Comparison of ENCODE assay signal across 10 cellular contexts in genomic region chr2:100752628-100753333, GRCh38.
DNase-seq lines count a peak whose midpoint lies in the region; ATAC-seq and TF ChIP-seq lines count a peak whose summit lies in the region.
"Had no signal": no experiment of that assay in that cellular context is flagged by ENCODE, and none has a peak within 500 bp of the region (broad histone marks: within the 10 kb centered on the region; RNA-seq: fewer than 3 reads in every experiment).

No MANE protein-coding gene starts in this region.

- DNase-seq in activated CD4-positive, CD25-positive, alpha-beta regulatory T cell treated with anti-CD3 and anti-CD28 coated beads, Interleukin-2, amount 50 U/mL, for 72 hours = no peak
- DNase-seq in SK-MEL-5 (ENCODE audit: low read depth, low spot score) = peak; percentile 89
- peak; percentile 89 to 95 for DNase-seq in foreskin keratinocyte
- DNase-seq in stimulated activated effector memory CD8-positive, alpha-beta T cell treated with anti-CD3 and anti-CD28 coated beads, Interleukin-12 subunit alpha, Interleukin-12 subunit beta, amount 100 ng/mL, for 72 hours (ENCODE audit: low spot score in 2 of 2) = no peak
- DNase-seq in colonic mucosa = no peak
- DNase-seq: RPMI8226 had no signal

- H3K27ac ChIP-seq in foreskin keratinocyte (peak overlapping the region; percentile 68), colonic mucosa (no peak overlapping the region)

- peaks cover 7% of the 10 kb centered on the region for H3K4me1 Mint-ChIP-seq in stimulated activated effector memory CD8-positive, alpha-beta T cell treated with anti-CD3 and anti-CD28 coated beads, Interleukin-12 subunit alpha, Interleukin-12 subunit beta, amount 100 ng/mL, for 72 hours
- H3K4me1 Mint-ChIP-seq: IgD-negative memory B cell had no signal

- peaks cover 5% of the 10 kb centered on the region for H3K36me3 Mint-ChIP-seq in stimulated activated effector memory CD8-positive, alpha-beta T cell treated with anti-CD3 and anti-CD28 coated beads, Interleukin-12 subunit alpha, Interleukin-12 subunit beta, amount 100 ng/mL, for 72 hours
- H3K36me3 Mint-ChIP-seq: IgD-negative memory B cell had no signal

- no peak overlapping the region for H3K4me3 Mint-ChIP-seq in stimulated activated effector memory CD8-positive, alpha-beta T cell treated with anti-CD3 and anti-CD28 coated beads, Interleukin-12 subunit alpha, Interleukin-12 subunit beta, amount 100 ng/mL, for 72 hours
- H3K4me3 Mint-ChIP-seq: IgD-negative memory B cell had no signal

- H3K9me3 ChIP-seq in colonic mucosa = no peaks in the 10 kb centered on the region

- H3K4me1 ChIP-seq in foreskin keratinocyte (peaks cover 28% of the 10 kb centered on the region), colonic mucosa (no peaks in the 10 kb centered on the region)

- TF ChIP-seq CTCF in foreskin keratinocyte (conservative IDR thresholded peaks at IDR 0.05) (no peak), colonic mucosa (IDR thresholded peaks at IDR 0.05) (no peak)

- intact Hi-C loops in colonic mucosa (cut with DNase I) = no loop called here

- no peaks in the 10 kb centered on the region for H3K36me3 ChIP-seq in colonic mucosa

- no peak overlapping the region for H3K9ac ChIP-seq in colonic mucosa (ENCODE audit: low read depth in 2 of 2, low read length in 2 of 2)

- H3K4me3 ChIP-seq in colonic mucosa = no peak overlapping the region

- ATAC-seq in activated CD4-positive, CD25-positive, alpha-beta regulatory T cell treated with anti-CD3 and anti-CD28 coated beads, Interleukin-2, amount 50 U/mL, for 24 hours = peak; percentile 51 to 58
- ATAC-seq in foreskin keratinocyte (peak; percentile 76), HG03280 (IDR thresholded peaks at IDR 0.05; ENCODE audit: unreplicated experiment) (no peak), HG03045 (IDR thresholded peaks at IDR 0.05; ENCODE audit: unreplicated experiment) (no peak)
- peak; percentile 64 for ATAC-seq in stimulated activated effector memory CD8-positive, alpha-beta T cell treated with anti-CD3 and anti-CD28 coated beads, Interleukin-12 subunit alpha, Interleukin-12 subunit beta, amount 100 ng/mL, for 72 hours

- in situ Hi-C loops in SK-MEL-5 (cut with HindIII; ENCODE audit: low pct_unique_long_range_greater_than_20kb, low sequenced_read_pairs) = no loop called here

- H3K27me3 ChIP-seq in foreskin keratinocyte (no peaks in the 10 kb centered on the region), colonic mucosa (no peaks in the 10 kb centered on the region)

- H3K9me3 Mint-ChIP-seq in stimulated activated effector memory CD8-positive, alpha-beta T cell treated with anti-CD3 and anti-CD28 coated beads, Interleukin-12 subunit alpha, Interleukin-12 subunit beta, amount 100 ng/mL, for 72 hours = no peaks in the 10 kb centered on the region

- no peak overlapping the region for H3K27ac Mint-ChIP-seq in stimulated activated effector memory CD8-positive, alpha-beta T cell treated with anti-CD3 and anti-CD28 coated beads, Interleukin-12 subunit alpha, Interleukin-12 subunit beta, amount 100 ng/mL, for 72 hours
- H3K27ac Mint-ChIP-seq: IgD-negative memory B cell had no signal

Comparison
In these comparisons a context has a peak if more than half of its experiments do, and no peak if none do; other contexts are left out.
1. ATAC-seq: peak in activated CD4-positive, CD25-positive, alpha-beta regulatory T cell treated with anti-CD3 and anti-CD28 coated beads, Interleukin-2, amount 50 U/mL, for 24 hours (2 of 2), foreskin keratinocyte (single experiment) and stimulated activated effector memory CD8-positive, alpha-beta T cell treated with anti-CD3 and anti-CD28 coated beads, Interleukin-12 subunit alpha, Interleukin-12 subunit beta, amount 100 ng/mL, for 72 hours (single experiment); none in HG03280 (single experiment) and HG03045 (single experiment).
2. DNase-seq: peak in SK-MEL-5 (single experiment) and foreskin keratinocyte (2 of 2); none in activated CD4-positive, CD25-positive, alpha-beta regulatory T cell treated with anti-CD3 and anti-CD28 coated beads, Interleukin-2, amount 50 U/mL, for 72 hours (single experiment), stimulated activated effector memory CD8-positive, alpha-beta T cell treated with anti-CD3 and anti-CD28 coated beads, Interleukin-12 subunit alpha, Interleukin-12 subunit beta, amount 100 ng/mL, for 72 hours (0 of 2) and colonic mucosa (single experiment).